Comparison of ENCODE assay signal across 8 cellular contexts in the genomic region with DNA sequence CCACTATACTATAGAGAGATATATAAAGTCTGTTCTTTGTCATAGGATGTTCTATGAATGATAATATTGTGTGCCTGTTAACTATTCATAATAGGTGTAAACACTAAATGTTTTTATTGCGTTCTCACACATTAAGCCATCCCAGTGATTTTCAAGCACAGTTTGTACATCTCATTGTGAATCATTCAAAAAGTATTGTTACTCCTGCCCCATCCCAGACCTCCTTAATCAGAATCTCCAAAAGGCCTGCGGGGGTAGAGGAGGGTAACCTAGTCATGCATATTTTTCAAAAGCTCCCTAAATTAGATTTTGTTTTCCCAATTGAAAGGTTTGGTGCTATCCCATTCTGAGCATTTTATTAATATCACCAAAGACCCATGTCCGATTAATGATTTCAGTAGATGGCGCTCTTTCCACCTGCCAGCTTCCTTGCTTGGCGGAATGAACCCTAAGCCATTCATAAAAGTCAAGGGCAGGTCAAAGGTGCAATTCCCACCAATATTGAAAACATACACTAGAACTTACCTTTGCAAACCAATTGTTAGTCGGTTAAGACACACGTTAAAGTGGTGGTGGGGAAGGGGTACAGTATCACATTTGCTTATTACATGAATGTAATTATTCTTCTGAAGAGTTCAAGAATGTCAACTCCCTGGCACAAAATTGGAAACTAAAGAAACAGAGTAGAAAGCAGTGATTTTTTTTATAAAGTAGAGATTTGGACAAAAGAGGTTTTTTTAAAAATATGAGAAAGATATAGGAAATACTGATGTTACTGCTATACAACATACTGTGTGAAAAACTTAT. TPM values are rescaled to one million over a fixed set of nuclear protein-coding genes. Genes with fewer than 3 reads are reported as not detected.
DNase-seq lines count a peak whose midpoint lies in the region; FAIRE-seq and TF ChIP-seq lines count a peak whose summit lies in the region.

No MANE protein-coding gene starts in this region.

- no peaks in the 10 kb centered on the region for H3F3A ChIP-seq in OCI-LY1 (ENCODE audit: insufficient read depth, low read length)

- no peak overlapping the region for H3K27ac ChIP-seq in OCI-LY1 (ENCODE audit: low read depth, low read length, poor library complexity, severe bottlenecking)
- H3K27ac ChIP-seq in keratinocyte (ENCODE audit: control insufficient read depth, insufficient read depth, low read length) = no peak overlapping the region

- H3K9ac ChIP-seq in OCI-LY1 (ENCODE audit: low read length) (no peak overlapping the region), keratinocyte (ENCODE audit: control insufficient read depth, extremely low read depth, insufficient read depth, low read length) (no peak overlapping the region)

- no peaks in the 10 kb centered on the region for H4K20me1 ChIP-seq in OCI-LY1 (ENCODE audit: insufficient read depth, low read length)
- no peaks in the 10 kb centered on the region for H4K20me1 ChIP-seq in keratinocyte (ENCODE audit: control insufficient read depth, extremely low read depth, insufficient read depth, low read length)

- peak; percentile 30 for DNase-seq in activated gamma-delta T cell treated with Interleukin-2 at 50 U/mL for 16 hours
- no peak for DNase-seq in activated gamma-delta T cell (lab: John Stamatoyannopoulos, UW)
- peak; percentile 27 for DNase-seq in astrocyte of the spinal cord (ENCODE audit: low read depth, low spot score)
- DNase-seq in keratinocyte (ENCODE audit: low read depth, low spot score) = no peak
- peak in 5 of 6 experiments; percentile 16 to 60 (median 33) for DNase-seq in stimulated activated naive CD4-positive, alpha-beta T cell (lab: John Stamatoyannopoulos, UW)
- no peak for DNase-seq in NCI-H1436 (lab: John Stamatoyannopoulos, UW)
- DNase-seq in COLO829 (ENCODE audit: low spot score) = no peak

- TF ChIP-seq CTCF in OCI-LY1 (IDR thresholded peaks at IDR 0.05; ENCODE audit: low read length) (peak; percentile 88), astrocyte of the spinal cord (IDR thresholded peaks at IDR 0.05; ENCODE audit: low read depth, low read length) (peak; percentile 55), keratinocyte (optimal IDR thresholded peaks at IDR 0.05 in 1 of 3, IDR thresholded peaks at IDR 0.05 in 1 of 3, conservative IDR thresholded peaks at IDR 0.05 in 1 of 3; ENCODE audit: extremely low read depth in 1 of 3, insufficient read depth in 2 of 3, low read length in 3 of 3) (peak; percentile 47 to 61 (median 60))

- H3K4me3 ChIP-seq in OCI-LY1 (ENCODE audit: low read depth, low read length, poor library complexity, severe bottlenecking) (no peak overlapping the region), astrocyte of the spinal cord (ENCODE audit: low read depth, low read length) (no peak overlapping the region), keratinocyte (ENCODE audit: control insufficient read depth in 2 of 3, extremely low read depth in 1 of 3, insufficient read depth in 2 of 3, low read depth in 1 of 3, low read length in 3 of 3) (no peak overlapping the region)

- dilution Hi-C loops in keratinocyte (cut with MboI; ENCODE audit: extremely low pct_ligation_motif_present, low sequenced_read_pairs) = no loop called here

- H3K9me2 ChIP-seq in OCI-LY1 (ENCODE audit: low read depth, low read length) = no peaks in the 10 kb centered on the region

- H3K79me2 ChIP-seq in OCI-LY1 (ENCODE audit: insufficient read depth, low read length) (no peaks in the 10 kb centered on the region), keratinocyte (ENCODE audit: control insufficient read depth, insufficient read depth, low read length) (no peaks in the 10 kb centered on the region)

- H3K4me2 ChIP-seq in OCI-LY1 (ENCODE audit: low read length) = no peak overlapping the region
- no peak overlapping the region for H3K4me2 ChIP-seq in keratinocyte (ENCODE audit: control insufficient read depth, extremely low read depth, insufficient read depth, low read depth, low read length)

- no peaks in the 10 kb centered on the region for H3K9me1 ChIP-seq in keratinocyte (ENCODE audit: control insufficient read depth, extremely low read depth, insufficient read depth, low read length)

- H2AFZ ChIP-seq in OCI-LY1 (ENCODE audit: low read length) = no peak overlapping the region
- no peak overlapping the region for H2AFZ ChIP-seq in keratinocyte (ENCODE audit: control insufficient read depth, low read length)

- FAIRE-seq in keratinocyte (lab: Jason Lieb, UNC) = peak; percentile 58

- H3K9me3 ChIP-seq in OCI-LY1 (ENCODE audit: low read length) = no peaks in the 10 kb centered on the region
- no peaks in the 10 kb centered on the region for H3K9me3 ChIP-seq in keratinocyte (ENCODE audit: control insufficient read depth, low read depth, low read length)

- H3K36me3 ChIP-seq in OCI-LY1 (ENCODE audit: insufficient read depth, low read length) = no peaks in the 10 kb centered on the region
- H3K36me3 ChIP-seq in keratinocyte (ENCODE audit: control insufficient read depth in 2 of 2, extremely low read depth in 1 of 2, insufficient read depth in 2 of 2, low read length in 2 of 2) = no peaks in the 10 kb centered on the region

- H3K27me3 ChIP-seq in OCI-LY1 (ENCODE audit: insufficient read depth, low read length) (no peaks in the 10 kb centered on the region), keratinocyte (ENCODE audit: control insufficient read depth, extremely low read depth, insufficient read depth, low read length) (no peaks in the 10 kb centered on the region)

- H3K4me1 ChIP-seq in OCI-LY1 (ENCODE audit: insufficient read depth, low read length, severe bottlenecking) (peaks cover 8% of the 10 kb centered on the region), keratinocyte (ENCODE audit: control insufficient read depth, extremely low read depth, insufficient read depth, low read length) (peaks cover 4% of the 10 kb centered on the region)

- in situ Hi-C loops in astrocyte of the spinal cord (cut with HindIII; ENCODE audit: low sequenced_read_pairs) = no loop called here

RNA-seq across cellular contexts. Expression of gene TET2, which starts 5.8 kb away (rescaled TPM):
- 6.6 to 9.6 TPM (median 7.8 TPM) in 3 replicates for polyA plus RNA-seq in keratinocyte
- polyA plus RNA-seq in keratinocyte (2011; ENCODE audit: low read depth) = 4.6 TPM
- polyA plus RNA-seq in keratinocyte (2011; cell fraction: cytosol; rRNA removed) = 3.1 and 5.9 TPM in 2 replicates
- polyA plus RNA-seq in keratinocyte (2011; cell fraction: nucleus; rRNA removed) = 12.5 and 16.4 TPM in 2 replicates
- polyA plus RNA-seq in keratinocyte (2012; ENCODE audit: low replicate concordance) = 4.7 and 7.1 TPM in 2 replicates
- polyA minus RNA-seq in keratinocyte = 16.3 to 45.5 TPM (median 24.2 TPM) in 3 replicates
- 7.3 TPM for polyA minus RNA-seq in keratinocyte (2011; cell fraction: cytosol; rRNA and poly(A)+ RNA removed)
- 31.7 and 60.4 TPM in 2 replicates for polyA minus RNA-seq in keratinocyte (2011; cell fraction: nucleus; rRNA and poly(A)+ RNA removed)

Comparison
In these comparisons a context has a peak if more than half of its experiments do, and no peak if none do; other contexts are left out.
1. DNase-seq: peak in activated gamma-delta T cell treated with Interleukin-2 at 50 U/mL for 16 hours (single experiment), astrocyte of the spinal cord (single experiment) and stimulated activated naive CD4-positive, alpha-beta T cell (5 of 6); none in activated gamma-delta T cell (single experiment), keratinocyte (single experiment), NCI-H1436 (single experiment) and COLO829 (single experiment).
2. Peak in every context shown above with its lines, with median percentiles within 50 percentile points of each other: CTCF ChIP-seq.